Comparison of ENCODE assay signal across 8 cellular contexts in the genomic region with DNA sequence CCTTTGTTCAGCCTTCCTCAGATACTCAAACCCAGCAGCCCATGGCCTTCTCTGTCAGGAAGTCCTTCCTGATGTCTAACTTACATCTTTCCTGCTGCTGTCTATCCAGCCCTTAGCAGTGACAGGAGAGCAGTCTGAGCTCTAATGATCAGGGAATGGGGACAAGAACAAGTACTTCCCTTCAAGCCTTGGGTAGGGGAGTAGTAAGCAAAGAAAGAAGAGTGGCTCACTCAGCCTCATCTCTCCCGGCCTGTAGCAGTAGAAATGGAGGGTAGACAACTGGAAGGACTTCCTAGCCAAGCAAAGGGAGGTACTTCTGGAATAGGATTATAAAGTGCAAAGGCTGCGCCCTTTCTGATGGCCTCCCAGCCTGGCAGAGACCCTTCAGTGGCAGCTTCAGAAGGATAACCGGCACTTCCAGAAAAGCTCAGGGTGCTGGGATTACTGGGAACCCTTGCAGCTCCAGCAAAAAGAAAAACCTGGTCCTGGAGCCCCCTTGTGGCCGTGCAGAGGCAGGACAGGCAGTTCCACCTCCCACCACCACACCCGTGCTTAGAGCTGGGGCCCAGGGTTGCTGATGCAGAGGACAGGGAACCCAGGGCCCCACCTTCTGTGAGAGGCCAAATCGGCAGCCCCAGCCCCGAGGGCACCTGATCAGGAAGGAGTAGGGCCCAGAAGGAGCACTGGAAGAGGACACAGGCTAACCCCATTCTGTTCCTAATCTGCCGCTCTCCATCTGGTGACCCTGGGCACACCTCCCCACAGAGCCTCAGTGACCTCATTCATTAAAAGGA. TPM values are rescaled to one million over a fixed set of nuclear protein-coding genes. Genes with fewer than 3 reads are reported as not detected.
DNase-seq lines count a peak whose midpoint lies in the region; TF ChIP-seq lines count a peak whose summit lies in the region.

No MANE protein-coding gene starts in this region.

- no peaks in the 10 kb centered on the region for H3K4me1 ChIP-seq in CD8-positive, alpha-beta memory T cell (ENCODE audit: insufficient read depth, low read length)
- H3K4me1 ChIP-seq in H9 (ENCODE audit: insufficient read depth, low read length): 0 out of 2 replicates have a peak, but pooled peaks cover 2% of the 10 kb centered on the region

- H3T11ph ChIP-seq in H9 (ENCODE audit: low read length): no peak overlapping the region

- peaks cover 57 to 79% of the 10 kb centered on the region in 2 donors for H3K27me3 Mint-ChIP-seq in CD8-positive, alpha-beta memory T cell
- H3K27me3 Mint-ChIP-seq in H9 (ENCODE audit: low read depth): peaks cover 99% of the 10 kb centered on the region

- no peak overlapping the region for H3K4me3 Mint-ChIP-seq in CD8-positive, alpha-beta memory T cell
- peak overlapping the region in 1 of 2 experiments; percentile 43; a peak in 1 of 5 replicates for H3K4me3 Mint-ChIP-seq in H9

- no peak overlapping the region for H3K9ac ChIP-seq in H9 (ENCODE audit: extremely low read depth, insufficient read length, low read length)

- H2BK120ac ChIP-seq in H9 (ENCODE audit: low read depth, low read length, poor library complexity, severe bottlenecking): no peak overlapping the region

- no peak overlapping the region for H2BK15ac ChIP-seq in H9 (ENCODE audit: low read depth, low read length)

- H3K9me3 ChIP-seq in CD8-positive, alpha-beta memory T cell (ENCODE audit: low read length): no peaks in the 10 kb centered on the region
- H3K9me3 ChIP-seq in H9 (ENCODE audit: control insufficient read depth, low read depth, low read length): no peaks in the 10 kb centered on the region

- H2BK12ac ChIP-seq in H9 (ENCODE audit: insufficient read length, low read depth, low read length): no peak overlapping the region

- no peak overlapping the region for H3K4me2 ChIP-seq in H9 (ENCODE audit: insufficient read depth, insufficient read length, low read length)

- no peak overlapping the region for H3K4me3 ChIP-seq in CD8-positive, alpha-beta memory T cell (ENCODE audit: low read length)
- H3K4me3 ChIP-seq in kidney epithelial cell (ENCODE audit: low read depth, low read length): no peak overlapping the region

- no peaks in the 10 kb centered on the region for H3K36me3 ChIP-seq in CD8-positive, alpha-beta memory T cell (ENCODE audit: insufficient read depth, low read length)
- H3K36me3 ChIP-seq in kidney epithelial cell (ENCODE audit: control insufficient read depth, insufficient read depth, low read length): no peaks in the 10 kb centered on the region

- no peak overlapping the region for H2AK5ac ChIP-seq in H9 (ENCODE audit: insufficient read length, low read length)

- peaks cover 17% of the 10 kb centered on the region for H3K27me3 ChIP-seq in CD8-positive, alpha-beta memory T cell (ENCODE audit: insufficient read depth, low read length, poor library complexity, severe bottlenecking)
- peaks cover 10% of the 10 kb centered on the region; the same call in 1 of the 2 replicates for H3K27me3 ChIP-seq in H9 (ENCODE audit: insufficient read depth, low read length)
- peaks cover 18% of the 10 kb centered on the region for H3K27me3 ChIP-seq in kidney epithelial cell (ENCODE audit: control insufficient read depth, insufficient read depth, low read length)

- no peak overlapping the region for H3K18ac ChIP-seq in H9 (ENCODE audit: insufficient read length, low read depth, low read length)

- H4K5ac ChIP-seq in H9 (ENCODE audit: insufficient read length, low read depth, low read length): no peak overlapping the region

- WGBS in H9 (ENCODE audit: extremely low coverage, insufficient read length, low lambda C conversion rate): no CpG with 5 or more reads among the region's 8 CpGs

- H4K91ac ChIP-seq in H9 (ENCODE audit: insufficient read length, low read depth, low read length): no peak overlapping the region

- peak; percentile 99 for TF ChIP-seq CTCF in H9 (conservative IDR thresholded peaks at IDR 0.05)
- TF ChIP-seq CTCF in VCaP (conservative IDR thresholded peaks at IDR 0.05): peak; percentile 98
- peak; percentile 96 for TF ChIP-seq CTCF in kidney epithelial cell (IDR thresholded peaks at IDR 0.05; ENCODE audit: insufficient read depth, low read length, poor library complexity, severe bottlenecking)

- in situ Hi-C loops in T47D (cut with HindIII; ENCODE audit: low pct_unique_long_range_greater_than_20kb, low sequenced_read_pairs): no loop called here

- no peak overlapping the region for H3K23ac ChIP-seq in H9 (ENCODE audit: insufficient read length, low read depth, low read length)

- POLR2A ChIA-PET in CD8-positive, alpha-beta memory T cell (lab: Charles Lee): no interaction called here

- peak; percentile 58 to 77 (median 60) for DNase-seq in CD8-positive, alpha-beta memory T cell
- DNase-seq in H9 (peak; percentile 95), NCI-H2171 (lab: John Stamatoyannopoulos, UW) (peak; percentile 52), T47D (ENCODE audit: low read depth in 1 of 2, low spot score in 1 of 2) (peak; percentile 76 to 87), kidney epithelial cell (ENCODE audit: low read depth) (no peak), globus pallidus (ENCODE audit: low spot score) (no peak)
- peak; percentile 66 for DNase-seq in stimulated activated CD4-positive, alpha-beta T cell treated with anti-CD3 and anti-CD28 coated beads, Interleukin-4, amount 100 ng/mL, for 1 hour

- no peak overlapping the region for H3K27ac ChIP-seq in CD8-positive, alpha-beta memory T cell (ENCODE audit: low read depth, low read length)
- H3K27ac ChIP-seq in H9 (ENCODE audit: insufficient read length, low read depth, low read length) (no peak overlapping the region), VCaP (no peak overlapping the region)

- no peak overlapping the region for H3K27ac Mint-ChIP-seq in CD8-positive, alpha-beta memory T cell
- H3K27ac Mint-ChIP-seq in H9: no peak overlapping the region

- CTCF ChIA-PET in CD8-positive, alpha-beta memory T cell (lab: Charles Lee): interaction anchor here (0.7 to 13.7 kb wide), 25 partner anchors 8 to 494 kb away, joined by 3 to 216 read pairs (median 4); partner anchors contain the start of genes HOXC10, HOXC11, HOXC4 and HOXC5

- H4K8ac ChIP-seq in H9 (replicated peaks; ENCODE audit: insufficient read length, low read depth, low read length): no peak overlapping the region

- no peaks in the 10 kb centered on the region for H3K79me1 ChIP-seq in H9 (ENCODE audit: insufficient read depth, low read depth, low read length, poor library complexity, severe bottlenecking)

- H3K4ac ChIP-seq in H9 (ENCODE audit: low read depth, low read length): no peak overlapping the region

- H3K36me3 Mint-ChIP-seq in CD8-positive, alpha-beta memory T cell: no peaks in the 10 kb centered on the region
- no peaks in the 10 kb centered on the region for H3K36me3 Mint-ChIP-seq in H9 (ENCODE audit: insufficient read depth in 1 of 3, low read depth in 3 of 3)

- H3K79me2 ChIP-seq in H9 (ENCODE audit: insufficient read depth, low read length): no peaks in the 10 kb centered on the region

- H2BK20ac ChIP-seq in H9 (ENCODE audit: low read depth, low read length, poor library complexity, severe bottlenecking): no peak overlapping the region

- no peak overlapping the region for H3K56ac ChIP-seq in H9 (ENCODE audit: insufficient read length, low read depth, low read length)

- H2AFZ ChIP-seq in H9 (ENCODE audit: low read length): no peak overlapping the region

- H4K20me1 ChIP-seq in H9 (ENCODE audit: control insufficient read depth, insufficient read depth, insufficient read length): no peaks in the 10 kb centered on the region

- H3K23me2 ChIP-seq in H9 (ENCODE audit: insufficient read length, low read depth, low read length, poor library complexity, severe bottlenecking): no peaks in the 10 kb centered on the region

- H3K9me3 Mint-ChIP-seq in CD8-positive, alpha-beta memory T cell: no peaks in the 10 kb centered on the region
- H3K9me3 Mint-ChIP-seq in H9: peaks cover 0 to 3% of the 10 kb centered on the region in 2 experiments; a peak in 2 of 5 replicates

- no peak overlapping the region for H3K14ac ChIP-seq in H9 (ENCODE audit: insufficient read depth, low read length)

- no peaks in the 10 kb centered on the region for H3K4me1 Mint-ChIP-seq in CD8-positive, alpha-beta memory T cell
- peaks cover 7 to 18% of the 10 kb centered on the region in 2 experiments; a peak in 3 of 4 replicates for H3K4me1 Mint-ChIP-seq in H9

- no peak overlapping the region for H2BK5ac ChIP-seq in H9 (ENCODE audit: insufficient read length, low read length)

RNA-seq across cellular contexts. Expression of gene SMUG1, which starts 12.4 kb away (rescaled TPM):
- 10 to 100 TPM; 23.3 to 25.2 TPM for total RNA-seq in CD8-positive, alpha-beta memory T cell
- 24.1 TPM for polyA plus RNA-seq in CD8-positive, alpha-beta memory T cell
- total RNA-seq in H9 (2021) (21.7 and 23.0 TPM in 2 replicates), kidney epithelial cell (66.5 and 67.1 TPM in 2 replicates)

Comparison
In these comparisons a context has a peak if more than half of its experiments do, and no peak if none do; other contexts are left out.
1. DNase-seq: peak in CD8-positive, alpha-beta memory T cell (5 of 5), H9 (single experiment), NCI-H2171 (single experiment), T47D (2 of 2) and stimulated activated CD4-positive, alpha-beta T cell treated with anti-CD3 and anti-CD28 coated beads, Interleukin-4, amount 100 ng/mL, for 1 hour (single experiment); none in kidney epithelial cell (single experiment) and globus pallidus (single experiment).
2. Peak in every context shown above with its lines, with median percentiles within 50 percentile points of each other: CTCF ChIP-seq.